In genomic region chrX:19566359-19567141, GRCh38 we compare ENCODE assay signal across 9 cellular contexts. TPM values are rescaled to one million over a fixed set of nuclear protein-coding genes. Genes with fewer than 3 reads are reported as not detected.
DNase-seq lines count a peak whose midpoint lies in the region; ATAC-seq and TF ChIP-seq lines count a peak whose summit lies in the region.
"Had no signal": no experiment of that assay in that cellular context is flagged by ENCODE, and none has a peak within 500 bp of the region (broad histone marks: within the 10 kb centered on the region; RNA-seq: fewer than 3 reads in every experiment).

No MANE protein-coding gene starts in this region.

- H3K27ac ChIP-seq in OCI-LY7 (ENCODE audit: low read depth, low read length, poor library complexity, severe bottlenecking) (peak overlapping the region; percentile 91), endodermal cell (ENCODE audit: low read depth, low read length) (no peak overlapping the region)
- H3K27ac ChIP-seq: SJSA1 had no signal

- DNase-seq in GM12865 (ENCODE audit: low read depth) = peak; percentile 88
- DNase-seq in HFFc6 = peak; percentile 5
- peak; percentile 87 for DNase-seq in OCI-LY7 (ENCODE audit: low spot score)
- DNase-seq in endodermal cell = no peak
- peak; percentile 7 to 62 for DNase-seq in stimulated activated effector memory CD8-positive, alpha-beta T cell treated with anti-CD3 and anti-CD28 coated beads, Interleukin-12 subunit alpha, Interleukin-12 subunit beta, amount 100 ng/mL, for 72 hours (ENCODE audit: low spot score in 2 of 2)
- no peak for DNase-seq in OCI-M2 (lab: John Stamatoyannopoulos, UW; ENCODE audit: unreplicated experiment)

- no peaks in the 10 kb centered on the region for H3K79me2 ChIP-seq in OCI-LY7 (ENCODE audit: insufficient read depth, low read depth, low read length)

- 79% methylated on average over 7 of the region's 7 CpGs; no CpG with 5 or more reads in 1 of the 2 experiments for WGBS in endodermal cell (ENCODE audit: insufficient coverage in 1 of 2, insufficient read length in 1 of 2), 2 experiments

- H3K9me3 ChIP-seq in OCI-LY7 (ENCODE audit: low read length) = no peaks in the 10 kb centered on the region
- H3K9me3 ChIP-seq in endodermal cell (ENCODE audit: control insufficient read depth, low read length) = no peaks in the 10 kb centered on the region
- H3K9me3 ChIP-seq: SJSA1 had no signal

- H3K36me3 ChIP-seq in OCI-LY7 (ENCODE audit: insufficient read depth, low read length) (peaks cover 10% of the 10 kb centered on the region), endodermal cell (ENCODE audit: control insufficient read depth, insufficient read depth, low read length) (no peaks in the 10 kb centered on the region)
- H3K36me3 ChIP-seq: SJSA1 had no signal

- intact Hi-C loops in OCI-LY7 (cut with micrococcal nuclease; ENCODE audit: unreplicated experiment) = loop anchor here (1.0 to 10.0 kb wide), 2 partner anchors 168 to 322 kb away; no protein-coding TSS in a partner anchor

- POLR2A ChIA-PET in OCI-LY7 (lab: Charles Lee) = interaction anchor here (0.5 to 1.6 kb wide), 4 partner anchors 9 to 281 kb away, joined by 3 to 9 read pairs (median 3); no protein-coding TSS in a partner anchor

- peak; percentile 88 for ATAC-seq in stimulated activated effector memory CD8-positive, alpha-beta T cell treated with anti-CD3 and anti-CD28 coated beads, Interleukin-12 subunit alpha, Interleukin-12 subunit beta, amount 100 ng/mL, for 72 hours
- ATAC-seq in HG03354 (IDR thresholded peaks at IDR 0.05; ENCODE audit: poor library complexity, severe bottlenecking, unreplicated experiment) (no peak), HG03135 (IDR thresholded peaks at IDR 0.05; ENCODE audit: unreplicated experiment) (no peak)

- TF ChIP-seq CTCF in GM12865 (IDR thresholded peaks at IDR 0.05; ENCODE audit: insufficient read depth, low read depth, low read length, missing control alignments) = no peak
- no peak for TF ChIP-seq CTCF in HFFc6 (IDR thresholded peaks at IDR 0.05)
- TF ChIP-seq CTCF in OCI-LY7 (conservative IDR thresholded peaks at IDR 0.05; ENCODE audit: low read length) = no peak
- TF ChIP-seq CTCF in endodermal cell (conservative IDR thresholded peaks at IDR 0.05) = no peak

- H3K4me1 ChIP-seq in OCI-LY7 (ENCODE audit: insufficient read depth, low read length, poor library complexity, severe bottlenecking) (peaks cover 45% of the 10 kb centered on the region), endodermal cell (ENCODE audit: control insufficient read depth, insufficient read depth, low read length) (peaks cover 7% of the 10 kb centered on the region)
- H3K4me1 ChIP-seq: SJSA1 had no signal

- no peak overlapping the region for H3K9ac ChIP-seq in endodermal cell (ENCODE audit: extremely low read depth, low read length, poor library complexity, severe bottlenecking)

- no peaks in the 10 kb centered on the region for H3K9me3 Mint-ChIP-seq in HFFc6
- peaks cover 59% of the 10 kb centered on the region for H3K9me3 Mint-ChIP-seq in endodermal cell
- H3K9me3 Mint-ChIP-seq in stimulated activated effector memory CD8-positive, alpha-beta T cell treated with anti-CD3 and anti-CD28 coated beads, Interleukin-12 subunit alpha, Interleukin-12 subunit beta, amount 100 ng/mL, for 72 hours = no peaks in the 10 kb centered on the region

- CTCF ChIA-PET in OCI-LY7 (lab: Charles Lee; ENCODE audit: unreplicated experiment) = no interaction called here

- H4K20me1 ChIP-seq in OCI-LY7 (ENCODE audit: insufficient read depth, low read length) = no peaks in the 10 kb centered on the region

- H3K4me2 ChIP-seq in OCI-LY7 (ENCODE audit: low read length) = peak overlapping the region; percentile 59

- no peaks in the 10 kb centered on the region for H3K9me2 ChIP-seq in OCI-LY7 (ENCODE audit: insufficient read depth, low read length)

- H3K4me3 Mint-ChIP-seq in HFFc6 = no peak overlapping the region; the same call in 1 of the 2 replicates
- H3K4me3 Mint-ChIP-seq in endodermal cell = no peak overlapping the region
- peak overlapping the region; percentile 55 for H3K4me3 Mint-ChIP-seq in stimulated activated effector memory CD8-positive, alpha-beta T cell treated with anti-CD3 and anti-CD28 coated beads, Interleukin-12 subunit alpha, Interleukin-12 subunit beta, amount 100 ng/mL, for 72 hours

- peaks cover 22% of the 10 kb centered on the region for H3K4me1 Mint-ChIP-seq in HFFc6 (ENCODE audit: low read depth)
- peaks cover 9% of the 10 kb centered on the region for H3K4me1 Mint-ChIP-seq in endodermal cell
- H3K4me1 Mint-ChIP-seq in stimulated activated effector memory CD8-positive, alpha-beta T cell treated with anti-CD3 and anti-CD28 coated beads, Interleukin-12 subunit alpha, Interleukin-12 subunit beta, amount 100 ng/mL, for 72 hours = peaks cover 54% of the 10 kb centered on the region

- H3K27ac Mint-ChIP-seq in HFFc6 (peak overlapping the region; percentile 59), endodermal cell (peak overlapping the region; percentile 49)
- H3K27ac Mint-ChIP-seq in stimulated activated effector memory CD8-positive, alpha-beta T cell treated with anti-CD3 and anti-CD28 coated beads, Interleukin-12 subunit alpha, Interleukin-12 subunit beta, amount 100 ng/mL, for 72 hours = peak overlapping the region; percentile 91

- H3K27me3 ChIP-seq in endodermal cell (ENCODE audit: control insufficient read depth, insufficient read depth, low read length, poor library complexity, severe bottlenecking) = no peaks in the 10 kb centered on the region
- H3K27me3 ChIP-seq: SJSA1 had no signal

- H3K36me3 Mint-ChIP-seq in HFFc6 (ENCODE audit: low read depth) = no peaks in the 10 kb centered on the region; the same call in 1 of the 2 replicates
- H3K36me3 Mint-ChIP-seq in endodermal cell (ENCODE audit: low read depth) = peaks cover 2% of the 10 kb centered on the region
- H3K36me3 Mint-ChIP-seq in stimulated activated effector memory CD8-positive, alpha-beta T cell treated with anti-CD3 and anti-CD28 coated beads, Interleukin-12 subunit alpha, Interleukin-12 subunit beta, amount 100 ng/mL, for 72 hours = peaks cover 71% of the 10 kb centered on the region

- no peak overlapping the region for H3K4me3 ChIP-seq in GM12865 (ENCODE audit: low read depth, low read length)
- peak overlapping the region; percentile 25 for H3K4me3 ChIP-seq in OCI-LY7 (ENCODE audit: low read depth, low read length, poor library complexity, severe bottlenecking)
- H3K4me3 ChIP-seq in endodermal cell (ENCODE audit: low read length) = no peak overlapping the region
- H3K4me3 ChIP-seq: SJSA1 had no signal

- no TSS peak for BruUV-seq in OCI-LY7 (replicated peaks; lab: Mats Ljungman, UMichigan)

- no peaks in the 10 kb centered on the region; the same call in 1 of the 2 replicates for H3K27me3 Mint-ChIP-seq in HFFc6 (ENCODE audit: insufficient read depth)
- no peaks in the 10 kb centered on the region for H3K27me3 Mint-ChIP-seq in endodermal cell (ENCODE audit: insufficient read depth)

- peak overlapping the region; percentile 40; the same call in 1 of the 2 replicates for H2AFZ ChIP-seq in OCI-LY7 (ENCODE audit: low read length)

RNA-seq across cellular contexts. Expression of gene MAP3K15, which starts 51.2 kb away (rescaled TPM):
- total RNA-seq in HFFc6 (2021; fragmentation: NEBNext Ultra II Directional; extraction: Animal tissue kit (Norgen Biotek cat#: 25700)) = under 1 TPM; 0.09 to 0.29 (median 0.23) TPM
- not detected in 2 replicates for total RNA-seq in OCI-LY7 (2014; rRNA removed; shearing (Covaris generic))
- not detected in 2 replicates for total RNA-seq in OCI-LY7 (2022)
- total RNA-seq in endodermal cell = 1 to 10 TPM; 2.2 to 2.9 TPM
- 1.2 TPM for polyA plus RNA-seq in endodermal cell (2013, experiment 1 of 2)
- 0.79 TPM for polyA plus RNA-seq in endodermal cell (2013, experiment 2 of 2)
- total RNA-seq: SJSA1 had no signal

Comparison
In these comparisons a context has a peak if more than half of its experiments do, and no peak if none do; other contexts are left out.
1. DNase-seq: peak in GM12865 (single experiment), HFFc6 (single experiment), OCI-LY7 (single experiment) and stimulated activated effector memory CD8-positive, alpha-beta T cell treated with anti-CD3 and anti-CD28 coated beads, Interleukin-12 subunit alpha, Interleukin-12 subunit beta, amount 100 ng/mL, for 72 hours (2 of 2); none in endodermal cell (single experiment) and OCI-M2 (single experiment).
2. Peak in every context shown above with its lines, with median percentiles within 50 percentile points of each other: H3K27ac Mint-ChIP-seq.